In genomic region chr17:42389902-42390301, GRCh38 we compare ENCODE assay signal across 13 cellular contexts. TPM values are rescaled to one million over a fixed set of nuclear protein-coding genes. Genes with fewer than 3 reads are reported as not detected.
DNase-seq lines count a peak whose midpoint lies in the region; ATAC-seq and TF ChIP-seq lines count a peak whose summit lies in the region.
"Had no signal": no experiment of that assay in that cellular context is flagged by ENCODE, and none has a peak within 500 bp of the region (broad histone marks: within the 10 kb centered on the region; RNA-seq: fewer than 3 reads in every experiment).

No MANE protein-coding gene starts in this region.

- H3K27ac Mint-ChIP-seq in activated naive CD4-positive, alpha-beta T cell treated with anti-CD3 and anti-CD28 coated beads, Interleukin-2, amount 50 U/mL, for 24 hours = peak overlapping the region; percentile 100
- peak overlapping the region; percentile 98 to 100 for H3K27ac Mint-ChIP-seq in activated naive CD4-positive, alpha-beta T cell treated with anti-CD3 and anti-CD28 coated beads, Interleukin-2, amount 50 U/mL, for 72 hours
- peak overlapping the region; percentile 78 for H3K27ac Mint-ChIP-seq in type B pancreatic cell

- peaks cover 43% of the 10 kb centered on the region for H3K4me1 Mint-ChIP-seq in activated naive CD4-positive, alpha-beta T cell treated with anti-CD3 and anti-CD28 coated beads, Interleukin-2, amount 50 U/mL, for 24 hours
- peaks cover 18% of the 10 kb centered on the region for H3K4me1 Mint-ChIP-seq in type B pancreatic cell (ENCODE audit: unreplicated experiment)

- peaks cover 4% of the 10 kb centered on the region for H3K36me3 Mint-ChIP-seq in activated naive CD4-positive, alpha-beta T cell treated with anti-CD3 and anti-CD28 coated beads, Interleukin-2, amount 50 U/mL, for 24 hours
- peaks cover 14 to 35% of the 10 kb centered on the region in 2 donors for H3K36me3 Mint-ChIP-seq in activated naive CD4-positive, alpha-beta T cell treated with anti-CD3 and anti-CD28 coated beads, Interleukin-2, amount 50 U/mL, for 72 hours
- H3K36me3 Mint-ChIP-seq in type B pancreatic cell = no peaks in the 10 kb centered on the region

- peaks cover 0 to 10% of the 10 kb centered on the region in 2 donors for H3K36me3 ChIP-seq in muscle layer of duodenum (ENCODE audit: control insufficient read depth in 1 of 2, insufficient read depth in 2 of 2, low read length in 2 of 2)

- H3K4me3 Mint-ChIP-seq in activated naive CD4-positive, alpha-beta T cell treated with anti-CD3 and anti-CD28 coated beads, Interleukin-2, amount 50 U/mL, for 24 hours = peak overlapping the region; percentile 95
- peak overlapping the region; percentile 71 for H3K4me3 Mint-ChIP-seq in type B pancreatic cell

- no peaks in the 10 kb centered on the region for H3K9me3 ChIP-seq in muscle layer of duodenum (ENCODE audit: control insufficient read depth in 1 of 2, low read length in 2 of 2)

- no peaks in the 10 kb centered on the region for H3K27me3 ChIP-seq in muscle layer of duodenum (ENCODE audit: low read depth, low read length)

- TF ChIP-seq CTCF in type B pancreatic cell (conservative IDR thresholded peaks at IDR 0.05) = no peak

- H3K27me3 Mint-ChIP-seq in activated naive CD4-positive, alpha-beta T cell treated with anti-CD3 and anti-CD28 coated beads, Interleukin-2, amount 50 U/mL, for 24 hours = no peaks in the 10 kb centered on the region
- no peaks in the 10 kb centered on the region for H3K27me3 Mint-ChIP-seq in type B pancreatic cell

- ATAC-seq in activated naive CD4-positive, alpha-beta T cell treated with anti-CD3 and anti-CD28 coated beads, Interleukin-2, amount 50 U/mL, for 72 hours = no peak
- ATAC-seq in HG03457 (IDR thresholded peaks at IDR 0.05; ENCODE audit: unreplicated experiment) = no peak

- no peaks in the 10 kb centered on the region for H3K9me3 Mint-ChIP-seq in activated naive CD4-positive, alpha-beta T cell treated with anti-CD3 and anti-CD28 coated beads, Interleukin-2, amount 50 U/mL, for 24 hours
- H3K9me3 Mint-ChIP-seq in activated naive CD4-positive, alpha-beta T cell treated with anti-CD3 and anti-CD28 coated beads, Interleukin-2, amount 50 U/mL, for 72 hours = peaks cover 0 to 7% of the 10 kb centered on the region in 2 donors
- H3K9me3 Mint-ChIP-seq in type B pancreatic cell = no peaks in the 10 kb centered on the region

- H3K4me1 ChIP-seq in muscle layer of duodenum (ENCODE audit: control insufficient read depth in 1 of 2, insufficient read depth in 2 of 2, low read length in 2 of 2) = peaks cover 11% of the 10 kb centered on the region in 2 donors

- H3K27ac ChIP-seq in muscle layer of duodenum (ENCODE audit: low read length) = peak overlapping the region; percentile 99

- no peak for DNase-seq in activated naive CD4-positive, alpha-beta T cell treated with anti-CD3 and anti-CD28 coated beads, Interleukin-2, amount 50 U/mL, for 16 hours
- no peak for DNase-seq in activated naive CD4-positive, alpha-beta T cell treated with anti-CD3 and anti-CD28 coated beads, Interleukin-2, amount 50 U/mL, for 72 hours (ENCODE audit: low spot score in 2 of 2)
- DNase-seq in type B pancreatic cell (ENCODE audit: extremely low spot score, unreplicated experiment) = no peak
- no peak for DNase-seq in C1 segment of cervical spinal cord (lab: John Stamatoyannopoulos, UW)
- DNase-seq in Kasumi-1 (lab: John Stamatoyannopoulos, UW) = no peak
- DNase-seq: activated CD4-positive, alpha-beta T cell treated with anti-CD3 and anti-CD28 coated beads for 4 hours; H7; kidney glomerular epithelial cell; NCI-H2227 treated with DMSO at 0.1 percent for 48 hours; Right ventricle myocardium superior had no signal

- H3K4me3 ChIP-seq in muscle layer of duodenum (ENCODE audit: low read depth in 1 of 2, low read length in 2 of 2) = no peak overlapping the region

RNA-seq across cellular contexts. Expression of gene STAT3, which starts 1.7 kb away (rescaled TPM):
- total RNA-seq in activated naive CD4-positive, alpha-beta T cell treated with anti-CD3 and anti-CD28 coated beads, Interleukin-2, amount 50 U/mL, for 72 hours = 100 to 1,000 TPM; 189 to 505 TPM
- total RNA-seq in type B pancreatic cell (ENCODE audit: low replicate concordance) = 64.9 and 80.1 TPM in 2 replicates

RNA-seq across cellular contexts. Expression of gene CAVIN1, which starts 33.2 kb away (rescaled TPM):
- total RNA-seq in activated naive CD4-positive, alpha-beta T cell treated with anti-CD3 and anti-CD28 coated beads, Interleukin-2, amount 50 U/mL, for 72 hours = 1 to 10 TPM in 1 of 2 donors, under 1 TPM in 1; 0.11 to 9.4 TPM
- 21.9 and 49.0 TPM in 2 replicates for total RNA-seq in type B pancreatic cell (ENCODE audit: low replicate concordance)
